ENCODE assay signal across 8 cellular contexts in the genomic region with DNA sequence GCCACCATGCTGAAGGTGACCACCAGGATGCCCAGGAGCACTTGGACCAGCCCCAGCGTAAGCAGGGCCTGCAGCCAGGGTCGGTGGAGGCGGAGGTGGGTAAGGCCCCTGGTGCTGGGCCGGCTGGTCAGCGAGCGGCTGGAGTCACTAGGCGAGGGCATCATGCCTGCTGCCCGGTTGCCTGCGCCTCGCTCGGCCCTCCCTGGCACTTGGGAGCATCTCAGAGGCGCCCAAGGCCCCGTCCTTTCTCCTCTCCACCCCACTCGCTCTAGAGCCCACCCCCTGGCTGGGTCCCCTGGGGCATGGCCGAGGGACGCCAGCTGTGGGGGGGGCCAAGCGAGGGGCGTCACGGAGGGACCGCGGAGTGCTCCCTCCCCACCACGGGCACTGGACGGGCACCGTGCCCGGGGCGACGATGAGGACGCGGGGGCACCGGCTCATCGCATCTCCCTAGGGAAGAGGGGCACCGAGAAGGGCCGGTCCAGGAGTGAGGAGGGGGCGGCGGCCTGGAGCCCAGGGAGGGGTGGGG. TPM values are rescaled to one million over a fixed set of nuclear protein-coding genes. Genes with fewer than 3 reads are reported as not detected.
DNase-seq lines count a peak whose midpoint lies in the region; ATAC-seq lines count a peak whose summit lies in the region.

No MANE protein-coding gene starts in this region.

- peak overlapping the region; percentile 52 for H3K27ac ChIP-seq in CD4-positive, alpha-beta memory T cell (ENCODE audit: low read depth, low read length)
- H3K27ac ChIP-seq in KOPT-K1 (ENCODE audit: low read depth, low read length, poor library complexity, severe bottlenecking) = peak overlapping the region; percentile 63
- H3K27ac ChIP-seq in urinary bladder (ENCODE audit: low read depth) = peak overlapping the region; percentile 82

- H3K27ac Mint-ChIP-seq in CD4-positive, alpha-beta memory T cell = peak overlapping the region in 2 of 7 donors; percentile 56 to 75
- no peak overlapping the region for H3K27ac Mint-ChIP-seq in memory B cell

- H3K27me3 ChIP-seq in CD4-positive, alpha-beta memory T cell (ENCODE audit: insufficient read depth, low read length) = no peaks in the 10 kb centered on the region

- no peak for DNase-seq in CD4-positive, alpha-beta memory T cell
- DNase-seq in cerebellum (ENCODE audit: low spot score) = peak; percentile 50
- no peak for DNase-seq in memory B cell (ENCODE audit: low spot score in 2 of 2)
- DNase-seq in NCI-H1694 treated with DMSO at 0.1 percent for 48 hours (lab: John Stamatoyannopoulos, UW) = no peak
- no peak for DNase-seq in LoVo (ENCODE audit: low spot score)

- H3K4me3 ChIP-seq in CD4-positive, alpha-beta memory T cell (ENCODE audit: low read length in 2 of 2) = peak overlapping the region in 1 of 2 donors; percentile 67
- H3K4me3 ChIP-seq in urinary bladder (ENCODE audit: low read depth, low read length) = peak overlapping the region; percentile 75

- H3K9me3 Mint-ChIP-seq in CD4-positive, alpha-beta memory T cell = no peaks in the 10 kb centered on the region
- no peaks in the 10 kb centered on the region for H3K9me3 Mint-ChIP-seq in memory B cell

- no peaks in the 10 kb centered on the region for H3K27me3 Mint-ChIP-seq in CD4-positive, alpha-beta memory T cell
- H3K27me3 Mint-ChIP-seq in memory B cell = no peaks in the 10 kb centered on the region

- H3K36me3 Mint-ChIP-seq in CD4-positive, alpha-beta memory T cell = peaks cover 15 to 23% of the 10 kb centered on the region in 2 donors
- peaks cover 12% of the 10 kb centered on the region for H3K36me3 Mint-ChIP-seq in memory B cell

- no peak for ATAC-seq in memory B cell (ENCODE audit: low read depth)
- no peak for ATAC-seq in HG02623 (IDR thresholded peaks at IDR 0.05; ENCODE audit: unreplicated experiment)

- peaks cover 23% of the 10 kb centered on the region for H3K4me1 ChIP-seq in CD4-positive, alpha-beta memory T cell (ENCODE audit: insufficient read depth, low read length)
- H3K4me1 ChIP-seq in urinary bladder (ENCODE audit: insufficient read depth) = no peaks in the 10 kb centered on the region

- H3K9me3 ChIP-seq in CD4-positive, alpha-beta memory T cell (ENCODE audit: control insufficient read depth in 1 of 2, low read length in 2 of 2) = no peaks in the 10 kb centered on the region
- no peaks in the 10 kb centered on the region for H3K9me3 ChIP-seq in KOPT-K1 (ENCODE audit: insufficient read depth, low read length, poor library complexity, severe bottlenecking)

- H3K4me3 Mint-ChIP-seq in CD4-positive, alpha-beta memory T cell = peak overlapping the region; percentile 79 to 87 (median 83)
- peak overlapping the region; percentile 90 for H3K4me3 Mint-ChIP-seq in memory B cell

- peaks cover 18 to 45% (median 28%) of the 10 kb centered on the region in 4 donors for H3K4me1 Mint-ChIP-seq in CD4-positive, alpha-beta memory T cell
- H3K4me1 Mint-ChIP-seq in memory B cell = peaks cover 35% of the 10 kb centered on the region

- intact Hi-C loops in CD4-positive, alpha-beta memory T cell (cut with micrococcal nuclease) = loop anchor here (1.0 kb wide), 1 partner anchor 19 kb away; a partner anchor contains a TSS

- WGBS in urinary bladder = 2% methylated on average over 35 of the region's 35 CpGs

- CTCF ChIA-PET in CD4-positive, alpha-beta memory T cell (lab: Charles Lee; ENCODE audit: partially characterized antibody) = interaction anchor here (1.3 to 1.4 kb wide), 2 partner anchors 68 to 69 kb away, joined by 3 to 4 read pairs; no protein-coding TSS in a partner anchor

- H3K36me3 ChIP-seq in CD4-positive, alpha-beta memory T cell (ENCODE audit: insufficient read depth, low read length) = peaks cover 24% of the 10 kb centered on the region
- H3K36me3 ChIP-seq in KOPT-K1 (ENCODE audit: insufficient read depth, low read length) (peaks cover 37% of the 10 kb centered on the region), urinary bladder (ENCODE audit: insufficient read depth) (peaks cover 2% of the 10 kb centered on the region)

- POLR2A ChIA-PET in CD4-positive, alpha-beta memory T cell (lab: Charles Lee; ENCODE audit: partially characterized antibody) = interaction anchor here (0.8 to 3.6 kb wide), 6 partner anchors 10 to 316 kb away, joined by 3 to 17 read pairs (median 6); a partner anchor contains a TSS

RNA-seq across cellular contexts. Expression of a gene that starts 0.5 kb away (rescaled TPM):
- total RNA-seq in CD4-positive, alpha-beta memory T cell = 10 to 100 TPM; 10.5 to 12.2 TPM
- 1 to 10 TPM in 1 of 2 donors, under 1 TPM in 1; 0.50 to 1.8 TPM for polyA plus RNA-seq in CD4-positive, alpha-beta memory T cell
- total RNA-seq in cerebellum (7.0 TPM), urinary bladder (2.6 TPM)
- 37.8 TPM for polyA plus RNA-seq in urinary bladder

RNA-seq across cellular contexts. Expression of a gene that starts 7.4 kb away (rescaled TPM):
- total RNA-seq in CD4-positive, alpha-beta memory T cell = 100 to 1,000 TPM in 1 of 2 experiments, 10 to 100 TPM in 1; 94.4 to 101 TPM
- polyA plus RNA-seq in CD4-positive, alpha-beta memory T cell = 100 to 1,000 TPM; 132 to 160 TPM
- total RNA-seq in cerebellum (17.1 TPM), urinary bladder (13.1 TPM)
- 74.9 TPM for polyA plus RNA-seq in urinary bladder

RNA-seq across cellular contexts. Expression of a gene that starts 18.5 kb away (rescaled TPM):
- 100 to 1,000 TPM; 123 to 126 TPM for total RNA-seq in CD4-positive, alpha-beta memory T cell
- polyA plus RNA-seq in CD4-positive, alpha-beta memory T cell = 10 to 100 TPM; 11.4 to 21.5 TPM
- total RNA-seq in cerebellum = 33.5 TPM
- total RNA-seq in urinary bladder = 29.7 TPM
- polyA plus RNA-seq in urinary bladder = 42.3 TPM

RNA-seq across cellular contexts. Expression of a gene that starts 22.5 kb away (rescaled TPM):
- total RNA-seq in CD4-positive, alpha-beta memory T cell = 1 to 10 TPM; 4.9 to 5.3 TPM
- polyA plus RNA-seq in CD4-positive, alpha-beta memory T cell = under 1 TPM; 0.10 to 0.41 TPM
- total RNA-seq in cerebellum = 12.9 TPM
- 3.0 TPM for total RNA-seq in urinary bladder
- 3.2 TPM for polyA plus RNA-seq in urinary bladder

RNA-seq across cellular contexts. Expression of a gene that starts 46.3 kb away (rescaled TPM):
- 10 to 100 TPM; 17.7 to 18.2 TPM for total RNA-seq in CD4-positive, alpha-beta memory T cell
- polyA plus RNA-seq in CD4-positive, alpha-beta memory T cell = 10 to 100 TPM; 42.5 to 65.5 TPM
- total RNA-seq in cerebellum (9.3 TPM), urinary bladder (13.6 TPM)
- polyA plus RNA-seq in urinary bladder = 40.2 TPM
